20 cellular contexts compared by ENCODE assay signal in the genomic region with DNA sequence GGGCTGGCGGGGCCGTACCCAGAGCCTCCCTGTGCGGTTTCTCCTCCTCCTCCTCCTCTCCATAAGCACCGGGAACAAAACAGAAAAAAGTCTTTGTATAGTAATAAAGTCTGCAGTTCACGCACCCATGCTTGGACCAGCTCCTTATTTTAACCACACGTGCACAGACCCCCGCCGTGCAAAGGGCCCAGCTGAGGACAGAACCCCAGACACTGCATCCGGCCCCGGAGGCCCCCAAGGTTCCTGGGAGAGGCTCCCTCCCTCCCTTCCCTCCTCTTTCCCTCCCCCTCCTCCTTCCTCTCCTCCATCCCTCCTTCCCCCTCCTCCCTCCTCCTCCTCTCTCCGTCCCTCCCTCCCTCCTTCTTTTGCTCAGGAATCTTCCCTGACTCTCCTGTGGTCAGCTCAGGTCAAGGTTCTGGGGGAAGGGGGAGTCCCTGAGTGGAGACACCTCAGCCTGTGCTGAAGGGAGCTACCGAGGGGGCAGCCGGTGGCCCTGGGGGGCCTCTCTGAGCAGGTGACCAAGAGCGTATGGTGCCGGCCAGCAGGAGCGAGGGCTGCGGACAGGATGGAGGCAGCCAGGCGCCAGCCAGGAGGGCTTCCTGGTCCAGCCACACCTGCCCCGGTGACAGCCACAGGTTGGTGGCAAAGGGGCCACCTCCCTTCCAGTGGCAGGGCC. TPM values are rescaled to one million over a fixed set of nuclear protein-coding genes. Genes with fewer than 3 reads are reported as not detected.
DNase-seq lines count a peak whose midpoint lies in the region; ATAC-seq, FAIRE-seq and TF ChIP-seq lines count a peak whose summit lies in the region.
"Had no signal": no experiment of that assay in that cellular context is flagged by ENCODE, and none has a peak within 500 bp of the region (broad histone marks: within the 10 kb centered on the region; RNA-seq: fewer than 3 reads in every experiment).

No MANE protein-coding gene starts in this region.

- H2BK5ac ChIP-seq in H1 (ENCODE audit: low read depth, low read length): 0 out of 2 replicates have a peak overlapping the region, but pooled peaks have one; percentile 60

- H3K4me1 ChIP-seq in DND-41 (ENCODE audit: insufficient read depth, low read length): no peaks in the 10 kb centered on the region
- H3K4me1 ChIP-seq in H1 (replicated peaks in 1 of 4; ENCODE audit: control insufficient read depth in 3 of 4, insufficient read depth in 4 of 4, low read length in 3 of 4): peaks cover 0 to 24% (median 12%) of the 10 kb centered on the region in 4 experiments; a peak in 6 of 7 replicates
- H3K4me1 ChIP-seq: ascending aorta had no signal

- peak overlapping the region; percentile 75; the same call in 1 of the 2 replicates for H2AK5ac ChIP-seq in H1 (ENCODE audit: low read depth, low read length)

- H3K79me1 ChIP-seq in H1 (ENCODE audit: low read depth, low read length): no peaks in the 10 kb centered on the region; the same call in 1 of the 2 replicates

- H3K4me3 ChIP-seq in DND-41 (ENCODE audit: low read depth in 1 of 2, low read length in 2 of 2) (no peak overlapping the region), H1 (ENCODE audit: extremely low read depth in 1 of 4, insufficient read depth in 2 of 4, low read depth in 3 of 4, low read length in 4 of 4) (no peak overlapping the region)
- H3K4me3 ChIP-seq: ascending aorta, gastrocnemius medialis, ovary, skin epidermis, tibial nerve had no signal

- H3K9me3 ChIP-seq in DND-41 (ENCODE audit: insufficient read depth, low read length, severe bottlenecking) (no peaks in the 10 kb centered on the region), H1 (ENCODE audit: insufficient read depth in 2 of 2, low read depth in 1 of 2, low read length in 1 of 2) (peaks cover 1 to 4% of the 10 kb centered on the region in 2 experiments; a peak in 1 of 4 replicates)
- H3K9me3 ChIP-seq: ascending aorta, gastrocnemius medialis, ovary, tibial nerve had no signal

- TF ChIP-seq POLR2A in H1 (IDR thresholded peaks at IDR 0.05; ENCODE audit: control extremely low read depth in 1 of 2, low read depth in 2 of 2, low read length in 2 of 2): no peak

- no peaks in the 10 kb centered on the region for H3K36me3 Mint-ChIP-seq in IgD-negative memory B cell
- H3K36me3 Mint-ChIP-seq in naive B cell: no peaks in the 10 kb centered on the region
- H3K36me3 Mint-ChIP-seq: T-cell had no signal

- H3K56ac ChIP-seq in H1 (replicated peaks; ENCODE audit: insufficient read length, low read depth, low read length): no peak overlapping the region

- H4K20me1 ChIP-seq in DND-41 (ENCODE audit: insufficient read depth, low read length) (peaks cover 4% of the 10 kb centered on the region; the same call in 1 of the 2 replicates), H1 (replicated peaks in 1 of 2; ENCODE audit: control insufficient read depth in 1 of 2, insufficient read depth in 2 of 2, low read length in 2 of 2) (peaks cover 0 to 1% of the 10 kb centered on the region in 2 experiments)

- WGBS in H1 (ENCODE audit: extremely low coverage in 1 of 2, insufficient coverage in 1 of 2, insufficient read length in 1 of 2, insufficient replicate concordance in 2 of 2, low coverage in 1 of 2, low lambda C conversion rate in 2 of 2, missing lambda C conversion rate in 1 of 2), 2 experiments: 82% methylated on average over 10 of the region's 19 CpGs; no CpG with 5 or more reads in 1 of the 2 experiments

- H3K23ac ChIP-seq in H1 (ENCODE audit: insufficient read length): no peak overlapping the region

- H3K14ac ChIP-seq in H1 (ENCODE audit: insufficient read length): no peak overlapping the region

- H4K91ac ChIP-seq in H1 (replicated peaks; ENCODE audit: insufficient read length, low read length): peak overlapping the region; percentile 17

- no peak for TF ChIP-seq RAD21 in H1 (IDR thresholded peaks at IDR 0.05 in 1 of 2, conservative IDR thresholded peaks at IDR 0.05 in 1 of 2; ENCODE audit: low read depth in 2 of 2, low read length in 2 of 2)

- POLR2A ChIA-PET in H1 (lab: Charles Lee; ENCODE audit: partially characterized antibody): no interaction called here

- DNase-seq in DND-41: peak; percentile 32
- DNase-seq in H1 (ENCODE audit: low read depth in 1 of 2, low spot score in 2 of 2): peak in 1 of 2 experiments; percentile 51
- no peak for DNase-seq in naive B cell
- no peak for DNase-seq in LoVo (ENCODE audit: low spot score)
- DNase-seq in NCI-H2196 (lab: John Stamatoyannopoulos, UW; ENCODE audit: unreplicated experiment): no peak
- DNase-seq in NCI-H1048 (lab: John Stamatoyannopoulos, UW): no peak
- no peak for DNase-seq in SHP77 treated with DMSO at 0.1 percent for 48 hours (lab: John Stamatoyannopoulos, UW)
- DNase-seq: activated gamma-delta T cell, gastrocnemius medialis, NCI-H1417 had no signal

- peak overlapping the region; percentile 17; the same call in 1 of the 2 replicates for H2BK12ac ChIP-seq in H1 (ENCODE audit: low read depth, low read length)

- H3K9me3 Mint-ChIP-seq in IgD-negative memory B cell: no peaks in the 10 kb centered on the region
- H3K9me3 Mint-ChIP-seq in naive B cell: no peaks in the 10 kb centered on the region
- H3K9me3 Mint-ChIP-seq: T-cell had no signal

- no peak overlapping the region for H2BK120ac ChIP-seq in H1 (replicated peaks; ENCODE audit: low read depth, low read length)

- no peak overlapping the region for H4K5ac ChIP-seq in H1 (ENCODE audit: insufficient read length, low read depth, low read length)

- H2AFZ ChIP-seq in DND-41 (ENCODE audit: low read depth, low read length) (no peak overlapping the region), H1 (ENCODE audit: low read length) (no peak overlapping the region)

- no peak for FAIRE-seq in H1 (lab: Jason Lieb, UNC)
- FAIRE-seq: colon had no signal

- no peak overlapping the region; the same call in 1 of the 2 replicates for H4K8ac ChIP-seq in H1 (ENCODE audit: extremely low read depth, insufficient read depth, low read length)

- no peak for TF ChIP-seq EP300 in H1 (IDR thresholded peaks at IDR 0.05; ENCODE audit: borderline replicate concordance in 1 of 2, low read depth in 2 of 2, low read length in 2 of 2)

- H3K4me2 ChIP-seq in DND-41 (ENCODE audit: insufficient read depth, low read length) (no peak overlapping the region), H1 (ENCODE audit: insufficient read depth in 1 of 2, low read depth in 2 of 2, low read length in 2 of 2) (0 out of 4 replicates have a peak overlapping the region, but pooled peaks of 1 of the 2 experiments have one; percentile 23)

- H3K4me1 Mint-ChIP-seq in IgD-negative memory B cell: peaks cover 9 to 17% (median 10%) of the 10 kb centered on the region in 3 donors
- peaks cover 11 to 39% (median 25%) of the 10 kb centered on the region in 3 donors for H3K4me1 Mint-ChIP-seq in naive B cell

- peaks cover 5% of the 10 kb centered on the region for H3K27me3 ChIP-seq in DND-41 (ENCODE audit: insufficient read depth, low read length, poor library complexity)
- H3K27me3 ChIP-seq in H1 (replicated peaks in 1 of 4; ENCODE audit: control insufficient read depth in 3 of 4, extremely low read depth in 1 of 4, insufficient read depth in 3 of 4, low read length in 3 of 4): peaks cover 0 to 5% (median 2%) of the 10 kb centered on the region in 4 experiments; a peak in 4 of 7 replicates
- H3K27me3 ChIP-seq: ovary had no signal

- ATAC-seq in DND-41 (ENCODE audit: insufficient read depth, low read depth) (peak; percentile 48; the same call in 2 of the 3 replicates), naive B cell (ENCODE audit: low read depth in 2 of 2) (no peak)
- ATAC-seq: gastrocnemius medialis, T-cell had no signal

- no peak overlapping the region; the same call in 1 of the 2 replicates for H3K18ac ChIP-seq in H1 (ENCODE audit: extremely low read depth, low read length)

- H3K27ac ChIP-seq in DND-41 (ENCODE audit: low read length): no peak overlapping the region
- no peak overlapping the region for H3K27ac ChIP-seq in H1 (ENCODE audit: low read depth, low read length)
- H3K27ac ChIP-seq: ascending aorta, gastrocnemius medialis, ovary, skin epidermis, tibial nerve had no signal

- CTCF ChIA-PET in H1 (lab: Charles Lee; ENCODE audit: partially characterized antibody): interaction anchor here (0.6 to 1.8 kb wide), 4 partner anchors 46 to 207 kb away, joined by 3 to 7 read pairs (median 3); no protein-coding TSS in a partner anchor

- H3K36me3 ChIP-seq in DND-41 (ENCODE audit: insufficient read depth, low read length) (no peaks in the 10 kb centered on the region), H1 (ENCODE audit: control insufficient read depth in 2 of 4, insufficient read depth in 4 of 4, low read length in 3 of 4) (no peaks in the 10 kb centered on the region)
- H3K36me3 ChIP-seq: ascending aorta, gastrocnemius medialis, ovary, tibial nerve had no signal

- no peak overlapping the region for H2BK20ac ChIP-seq in H1 (ENCODE audit: low read length)

- H3K27ac Mint-ChIP-seq in IgD-negative memory B cell: peak overlapping the region in 1 of 3 donors; percentile 49
- H3K27ac Mint-ChIP-seq in naive B cell: peak overlapping the region in 1 of 6 donors; percentile 75
- H3K27ac Mint-ChIP-seq: T-cell had no signal

- no peak overlapping the region for H2BK15ac ChIP-seq in H1 (ENCODE audit: low read length)

- TF ChIP-seq CTCF in DND-41 (IDR thresholded peaks at IDR 0.05; ENCODE audit: borderline replicate concordance, extremely low read depth, low read length, poor library complexity, severe bottlenecking) (no peak), H1 (IDR thresholded peaks at IDR 0.05; ENCODE audit: control extremely low read depth in 1 of 3, insufficient read depth in 1 of 3, low read depth in 1 of 3, low read length in 3 of 3) (no peak)

- no peaks in the 10 kb centered on the region for H3K23me2 ChIP-seq in H1 (ENCODE audit: low read depth, low read length)

- H3K4ac ChIP-seq in H1 (replicated peaks; ENCODE audit: insufficient read length, low read depth, low read length): no peak overlapping the region

- H3K79me2 ChIP-seq in DND-41 (ENCODE audit: insufficient read depth, low read length) (no peaks in the 10 kb centered on the region), H1 (ENCODE audit: control insufficient read depth in 1 of 2, insufficient read depth in 2 of 2, low read length in 2 of 2) (no peaks in the 10 kb centered on the region; a peak in 1 of 4 replicates)

- H3K4me3 Mint-ChIP-seq in IgD-negative memory B cell (peak overlapping the region; percentile 38 to 78 (median 58)), naive B cell (peak overlapping the region in 5 of 8 donors; percentile 12 to 69 (median 53))

- H3K9ac ChIP-seq in DND-41 (ENCODE audit: low read depth, low read length) (no peak overlapping the region), H1 (replicated peaks in 1 of 4; ENCODE audit: extremely low read depth in 1 of 4, low read depth in 3 of 4, low read length in 3 of 4) (no peak overlapping the region)

- H3K27me3 Mint-ChIP-seq in IgD-negative memory B cell (peaks cover 8% of the 10 kb centered on the region), naive B cell (peaks cover 0 to 8% (median under 1%) of the 10 kb centered on the region in 3 donors)

RNA-seq across cellular contexts. Expression of a gene that starts 3.3 kb away (rescaled TPM):
- polyA plus RNA-seq in IgD-negative memory B cell (not detected), H1 (2011; rRNA removed) (1.1 and 2.0 TPM in 2 replicates), naive B cell (ENCODE audit: low read depth in 6 of 6) (not detected)
- 1.6 and 1.7 TPM in 2 replicates for total RNA-seq in H1 (2021; fragmentation: NEBNext Ultra II Directional; extraction: Animal tissue kit (Norgen Biotek cat#: 25700))
- 1.0 TPM for polyA plus RNA-seq in H1 (2011; cell fraction: cytosol; rRNA removed)
- 3.8 TPM for polyA plus RNA-seq in H1 (2011; cell fraction: nucleus; rRNA removed)
- 0.94 to 4.7 TPM (median 1.1 TPM) in 4 replicates for polyA plus RNA-seq in H1 (2012, experiment 1 of 2)
- 0.24 TPM for polyA plus RNA-seq in H1 (2012, experiment 2 of 2)
- 0.73 TPM for polyA plus RNA-seq in H1 (2013, experiment 1 of 2)
- polyA plus RNA-seq in H1 (2013, experiment 2 of 2): 0.55 TPM
- polyA minus RNA-seq in H1 (2011; rRNA and poly(A)+ RNA removed): 0.51 and 1.3 TPM in 2 replicates
- polyA minus RNA-seq in H1 (2011; cell fraction: cytosol; rRNA and poly(A)+ RNA removed): not detected
- 1.5 TPM for polyA minus RNA-seq in H1 (2011; cell fraction: nucleus; rRNA and poly(A)+ RNA removed)
- total RNA-seq: activated CD8-positive, alpha-beta memory T cell treated with anti-CD3 and anti-CD28 coated beads for 36 hours; ascending aorta; RPMI7951; tibial nerve had no signal
- polyA plus RNA-seq: BJ, ovary had no signal

RNA-seq across cellular contexts. Expression of a gene that starts 36.0 kb away (rescaled TPM):
- polyA plus RNA-seq in IgD-negative memory B cell (3.5 TPM), H1 (2011; rRNA removed) (2.5 and 2.7 TPM in 2 replicates), naive B cell (ENCODE audit: low read depth in 6 of 6) (10 to 100 TPM in 1 of 6 donors, 1 to 10 TPM in 5; 2.4 to 13.0 (median 7.9) TPM)
- total RNA-seq in H1 (2021; fragmentation: NEBNext Ultra II Directional; extraction: Animal tissue kit (Norgen Biotek cat#: 25700)): 0.92 and 1.5 TPM in 2 replicates
- polyA plus RNA-seq in H1 (2011; cell fraction: cytosol; rRNA removed): 2.9 TPM
- polyA plus RNA-seq in H1 (2011; cell fraction: nucleus; rRNA removed): 4.8 TPM
- polyA plus RNA-seq in H1 (2012, experiment 1 of 2): 0.51 to 2.0 TPM (median 1.5 TPM) in 4 replicates
- 1.4 TPM for polyA plus RNA-seq in H1 (2012, experiment 2 of 2)
- polyA plus RNA-seq in H1 (2013, experiment 1 of 2): 1.4 TPM
- 1.5 TPM for polyA plus RNA-seq in H1 (2013, experiment 2 of 2)
- not detected in 2 replicates for polyA minus RNA-seq in H1 (2011; rRNA and poly(A)+ RNA removed)
- not detected for polyA minus RNA-seq in H1 (2011; cell fraction: cytosol; rRNA and poly(A)+ RNA removed)
- not detected for polyA minus RNA-seq in H1 (2011; cell fraction: nucleus; rRNA and poly(A)+ RNA removed)
- total RNA-seq: ascending aorta, gastrocnemius medialis, RPMI7951 had no signal

RNA-seq across cellular contexts. Expression of a gene that starts 43.6 kb away (rescaled TPM):
- polyA plus RNA-seq in IgD-negative memory B cell (not detected), H1 (2011; rRNA removed) (0.06 TPM in 1 of 2 replicates, not detected in the other), naive B cell (ENCODE audit: low read depth in 6 of 6) (under 1 TPM in 3 of 6 donors, not detected in 3; 0.18 to 0.36 (median 0.32) TPM)
- total RNA-seq in H1 (2021; fragmentation: NEBNext Ultra II Directional; extraction: Animal tissue kit (Norgen Biotek cat#: 25700)): not detected in 2 replicates
- 0.14 TPM for polyA plus RNA-seq in H1 (2011; cell fraction: cytosol; rRNA removed)
- 0.19 TPM for polyA plus RNA-seq in H1 (2011; cell fraction: nucleus; rRNA removed)
- not detected in 4 replicates for polyA plus RNA-seq in H1 (2012, experiment 1 of 2)
- not detected for polyA plus RNA-seq in H1 (2012, experiment 2 of 2)
- polyA plus RNA-seq in H1 (2013, experiment 1 of 2): not detected
- polyA plus RNA-seq in H1 (2013, experiment 2 of 2): 0.07 TPM
- polyA minus RNA-seq in H1 (2011; rRNA and poly(A)+ RNA removed): not detected in 2 replicates
- polyA minus RNA-seq in H1 (2011; cell fraction: cytosol; rRNA and poly(A)+ RNA removed): not detected
- not detected for polyA minus RNA-seq in H1 (2011; cell fraction: nucleus; rRNA and poly(A)+ RNA removed)
- total RNA-seq: RPMI7951 had no signal
- polyA plus RNA-seq: BJ had no signal

RNA-seq across cellular contexts. Expression of a gene that starts 54.5 kb away (rescaled TPM):
- 7.9 TPM for polyA plus RNA-seq in IgD-negative memory B cell
- total RNA-seq in H1 (2021; fragmentation: NEBNext Ultra II Directional; extraction: Animal tissue kit (Norgen Biotek cat#: 25700)): 10.9 and 12.4 TPM in 2 replicates
- 10.0 and 15.7 TPM in 2 replicates for polyA plus RNA-seq in H1 (2011; rRNA removed)
- polyA plus RNA-seq in H1 (2011; cell fraction: cytosol; rRNA removed): 11.1 TPM
- 45.2 TPM for polyA plus RNA-seq in H1 (2011; cell fraction: nucleus; rRNA removed)
- polyA plus RNA-seq in H1 (2012, experiment 1 of 2): 6.7 to 11.8 TPM (median 10.8 TPM) in 4 replicates
- 9.1 TPM for polyA plus RNA-seq in H1 (2012, experiment 2 of 2)
- 8.9 TPM for polyA plus RNA-seq in H1 (2013, experiment 1 of 2)
- polyA plus RNA-seq in H1 (2013, experiment 2 of 2): 8.4 TPM
- 2.8 and 4.3 TPM in 2 replicates for polyA minus RNA-seq in H1 (2011; rRNA and poly(A)+ RNA removed)
- 5.1 TPM for polyA minus RNA-seq in H1 (2011; cell fraction: cytosol; rRNA and poly(A)+ RNA removed)
- polyA minus RNA-seq in H1 (2011; cell fraction: nucleus; rRNA and poly(A)+ RNA removed): 14.2 TPM
- polyA plus RNA-seq in naive B cell (ENCODE audit: low read depth in 6 of 6): 1 to 10 TPM in 5 of 6 donors, not detected in 1; 2.0 to 6.3 (median 4.3) TPM
